In the genomic region with DNA sequence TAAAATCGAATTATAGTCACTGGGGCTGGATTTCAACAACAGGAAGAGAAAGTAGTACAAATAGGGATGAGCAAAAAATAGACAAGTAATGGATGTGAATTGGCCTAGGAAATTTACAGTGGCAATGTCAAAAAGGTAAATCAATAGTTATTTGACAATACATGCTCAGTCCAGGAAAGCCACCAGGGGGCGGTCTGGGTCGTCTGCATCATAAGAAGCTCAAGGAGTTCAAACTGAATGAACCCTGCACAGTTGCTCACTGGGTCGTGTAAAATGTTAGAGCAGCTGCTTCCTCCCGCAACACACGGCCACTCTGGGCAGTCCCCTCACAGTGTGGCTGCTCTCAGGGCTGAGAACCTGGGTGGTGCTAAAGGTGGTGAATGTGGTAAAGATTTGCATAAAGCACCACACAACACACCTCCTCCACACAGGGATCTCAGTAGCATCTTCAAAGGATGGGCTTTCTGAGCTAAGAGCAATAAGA, we compare ENCODE assay signal across 8 cellular contexts.
DNase-seq lines count a peak whose midpoint lies in the region; ATAC-seq and TF ChIP-seq lines count a peak whose summit lies in the region.

No MANE protein-coding gene starts in this region.

- no peak overlapping the region for H3K4me2 ChIP-seq in mesenchymal stem cell (ENCODE audit: low read length, poor library complexity, severe bottlenecking)

- H3K4me3 Mint-ChIP-seq in activated CD4-positive, alpha-beta T cell treated with anti-CD3 and anti-CD28 coated beads for 36 hours, result no peak overlapping the region

- H4K8ac ChIP-seq in mesenchymal stem cell (ENCODE audit: low read length), result no peak overlapping the region

- no peak overlapping the region for H3K23ac ChIP-seq in mesenchymal stem cell (ENCODE audit: low read length in 2 of 2)

- peaks cover 10 to 85% of the 10 kb centered on the region in 2 experiments for H3K27me3 ChIP-seq in mesenchymal stem cell (ENCODE audit: control insufficient read depth in 1 of 2, insufficient read depth in 1 of 2, low read length in 2 of 2)

- POLR2A ChIA-PET in activated CD4-positive, alpha-beta T cell treated with anti-CD3 and anti-CD28 coated beads for 36 hours (lab: Charles Lee), result no interaction called here

- H3K14ac ChIP-seq in mesenchymal stem cell (ENCODE audit: low read length in 2 of 2), result no peak overlapping the region

- no peak overlapping the region for H3K27ac ChIP-seq in mesenchymal stem cell (ENCODE audit: low read length, poor library complexity, severe bottlenecking)

- intact Hi-C loops in activated CD4-positive, alpha-beta T cell treated with anti-CD3 and anti-CD28 coated beads for 36 hours (cut with DNase I, micrococcal nuclease), result loop anchor here (1.0 to 10.0 kb wide), 2 partner anchors 65 to 68 kb away; no protein-coding TSS in a partner anchor

- no peak overlapping the region for H4K91ac ChIP-seq in mesenchymal stem cell (ENCODE audit: low read length)

- ATAC-seq in GM18519 (IDR thresholded peaks at IDR 0.05; ENCODE audit: low FRiP score, unreplicated experiment) (peak; percentile 63), HG03025 (IDR thresholded peaks at IDR 0.05; ENCODE audit: low FRiP score, unreplicated experiment) (peak; percentile 72)
- ATAC-seq in activated CD4-positive, alpha-beta T cell treated with anti-CD3 and anti-CD28 coated beads for 36 hours, result peak; percentile 91

- no peaks in the 10 kb centered on the region for H3K36me3 Mint-ChIP-seq in activated CD4-positive, alpha-beta T cell treated with anti-CD3 and anti-CD28 coated beads for 36 hours (ENCODE audit: low read depth)

- H2BK12ac ChIP-seq in mesenchymal stem cell (ENCODE audit: low read length in 2 of 2), result no peak overlapping the region

- H3K27ac Mint-ChIP-seq in activated CD4-positive, alpha-beta T cell treated with anti-CD3 and anti-CD28 coated beads for 36 hours, result no peak overlapping the region

- no peaks in the 10 kb centered on the region for H3K79me1 ChIP-seq in mesenchymal stem cell (replicated peaks; ENCODE audit: low read length, poor library complexity, severe bottlenecking)

- H3K4me1 Mint-ChIP-seq in activated CD4-positive, alpha-beta T cell treated with anti-CD3 and anti-CD28 coated beads for 36 hours, result no peaks in the 10 kb centered on the region

- H3K27me3 Mint-ChIP-seq in activated CD4-positive, alpha-beta T cell treated with anti-CD3 and anti-CD28 coated beads for 36 hours, result peaks cover 20% of the 10 kb centered on the region

- H3K4me3 ChIP-seq in AG10803 (ENCODE audit: low read length), result no peak overlapping the region
- no peak overlapping the region for H3K4me3 ChIP-seq in mesenchymal stem cell (ENCODE audit: insufficient read depth in 1 of 2, low read depth in 1 of 2, low read length in 2 of 2)

- CTCF ChIA-PET in activated CD4-positive, alpha-beta T cell treated with anti-CD3 and anti-CD28 coated beads for 36 hours (lab: Charles Lee), result interaction anchor here (0.5 to 1.8 kb wide), 19 partner anchors 9 to 283 kb away, joined by 3 to 11 read pairs (median 4); no protein-coding TSS in a partner anchor

- H3K9me3 Mint-ChIP-seq in activated CD4-positive, alpha-beta T cell treated with anti-CD3 and anti-CD28 coated beads for 36 hours (ENCODE audit: low read depth), result no peaks in the 10 kb centered on the region

- peak; percentile 86 for TF ChIP-seq CTCF in AG10803 (conservative IDR thresholded peaks at IDR 0.05; ENCODE audit: low read length)

- H2AK5ac ChIP-seq in mesenchymal stem cell (ENCODE audit: low read length, severe bottlenecking), result no peak overlapping the region

- 19% methylated on average over 4 of the region's 6 CpGs for WGBS in mesenchymal stem cell

- H3K4me1 ChIP-seq in mesenchymal stem cell (ENCODE audit: control insufficient read depth, insufficient read depth, low read depth, low read length), result peaks cover 2% of the 10 kb centered on the region

- H2BK120ac ChIP-seq in mesenchymal stem cell (ENCODE audit: low read depth, low read length), result no peak overlapping the region

- no peak overlapping the region for H2BK5ac ChIP-seq in mesenchymal stem cell (ENCODE audit: low read depth, low read length, poor library complexity, severe bottlenecking)

- H2BK15ac ChIP-seq in mesenchymal stem cell (ENCODE audit: low read depth, poor library complexity, severe bottlenecking), result no peak overlapping the region

- H3K36me3 ChIP-seq in mesenchymal stem cell (ENCODE audit: control insufficient read depth in 1 of 2, insufficient read depth in 2 of 2, low read depth in 1 of 2, low read length in 2 of 2), result no peaks in the 10 kb centered on the region

- no peaks in the 10 kb centered on the region for H3K9me3 ChIP-seq in mesenchymal stem cell (ENCODE audit: control insufficient read depth, low read length)

- no peak overlapping the region for H3K4ac ChIP-seq in mesenchymal stem cell (ENCODE audit: low read depth in 1 of 2, low read length in 2 of 2)

- H3K9ac ChIP-seq in mesenchymal stem cell (ENCODE audit: low read length), result no peak overlapping the region

- DNase-seq in AG10803 (ENCODE audit: low read depth) (peak; percentile 51), NCI-H2171 treated with DMSO at 0.1 percent for 48 hours (lab: John Stamatoyannopoulos, UW) (peak; percentile 75), dermis microvascular lymphatic vessel endothelial cell (ENCODE audit: low read depth in 2 of 2) (peak; percentile 12 to 66), mesenchymal stem cell (peak; percentile 48)
- peak; percentile 87 for DNase-seq in activated CD4-positive, alpha-beta T cell treated with anti-CD3 and anti-CD28 coated beads for 36 hours
- peak; percentile 25 to 35 for DNase-seq in stimulated activated CD8-positive, alpha-beta memory T cell treated with anti-CD3 and anti-CD28 coated beads, Interleukin-7, amount 100 ng/mL, for 4 hours (ENCODE audit: low read depth in 2 of 2)

- H3K18ac ChIP-seq in mesenchymal stem cell (ENCODE audit: low read depth in 1 of 2, low read length in 2 of 2), result no peak overlapping the region

- H2AFZ ChIP-seq in mesenchymal stem cell (ENCODE audit: low read depth, low read length), result no peak overlapping the region

Comparison
In these comparisons a context has a peak if more than half of its experiments do, and no peak if none do; other contexts are left out.
1. DNase-seq: peak in every context shown above with its lines; median percentile 87 in activated CD4-positive, alpha-beta T cell treated with anti-CD3 and anti-CD28 coated beads for 36 hours; 75 in NCI-H2171 treated with DMSO at 0.1 percent for 48 hours; 51 in AG10803; 48 in mesenchymal stem cell; 39 in dermis microvascular lymphatic vessel endothelial cell; 30 in stimulated activated CD8-positive, alpha-beta memory T cell treated with anti-CD3 and anti-CD28 coated beads, Interleukin-7, amount 100 ng/mL, for 4 hours.